ENCODE assay signal across 3 cellular contexts in the genomic region with DNA sequence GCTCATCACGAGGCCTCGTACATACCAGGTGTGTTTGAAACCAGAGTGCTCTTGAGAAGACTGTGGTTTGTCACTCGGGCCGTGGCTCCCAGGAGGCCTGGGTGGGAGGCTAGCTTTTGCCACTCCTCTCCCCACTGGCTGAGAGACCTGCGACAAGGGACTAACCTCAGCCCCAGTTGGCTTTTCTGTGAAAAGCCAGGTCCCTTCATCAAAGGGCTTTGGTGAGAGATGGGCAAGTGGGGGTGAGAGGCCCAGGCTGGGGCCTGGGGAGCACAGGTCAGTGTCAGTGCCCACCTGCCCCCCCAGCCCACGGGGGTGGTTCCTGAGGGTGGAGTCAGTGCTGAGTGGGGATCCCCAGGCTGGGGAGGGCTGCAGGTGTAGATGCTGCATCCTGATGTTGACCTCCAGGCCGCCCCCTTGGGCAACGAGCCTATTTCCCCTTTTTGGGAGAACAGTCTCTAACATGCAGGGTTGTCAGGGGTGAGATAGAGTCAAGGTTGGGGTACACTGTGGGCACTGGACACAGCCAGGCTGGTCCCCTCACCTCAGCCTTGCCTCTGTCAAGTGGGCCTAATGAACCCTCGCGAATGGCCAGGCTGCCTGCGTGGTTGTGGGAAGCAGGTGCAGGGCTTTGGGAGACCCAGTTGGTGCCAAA.
TF ChIP-seq lines count a peak whose summit lies in the region.

No MANE protein-coding gene starts in this region.

TF ChIP-seq in SK-N-SH, 30 proteins besides CTCF, POLR2A, EP300 and RAD21:
- TF ChIP-seq RCOR1 (IDR thresholded peaks at IDR 0.05; ENCODE audit: low read length): no peak

TF ChIP-seq in SK-N-SH treated with all-trans-retinoic acid at 6 μM for 48 hours, 23 proteins besides CTCF, POLR2A, EP300 and RAD21 (continues in another document):
- no peak for TF ChIP-seq ZNF8 (CRISPR knock-in tag; IDR thresholded peaks at IDR 0.05)
- no peak for TF ChIP-seq SNAI2 (CRISPR knock-in tag; IDR thresholded peaks at IDR 0.05)
- TF ChIP-seq PPARA (CRISPR knock-in tag; IDR thresholded peaks at IDR 0.05; ENCODE audit: borderline replicate concordance): no peak
- TF ChIP-seq, protein P1, sequence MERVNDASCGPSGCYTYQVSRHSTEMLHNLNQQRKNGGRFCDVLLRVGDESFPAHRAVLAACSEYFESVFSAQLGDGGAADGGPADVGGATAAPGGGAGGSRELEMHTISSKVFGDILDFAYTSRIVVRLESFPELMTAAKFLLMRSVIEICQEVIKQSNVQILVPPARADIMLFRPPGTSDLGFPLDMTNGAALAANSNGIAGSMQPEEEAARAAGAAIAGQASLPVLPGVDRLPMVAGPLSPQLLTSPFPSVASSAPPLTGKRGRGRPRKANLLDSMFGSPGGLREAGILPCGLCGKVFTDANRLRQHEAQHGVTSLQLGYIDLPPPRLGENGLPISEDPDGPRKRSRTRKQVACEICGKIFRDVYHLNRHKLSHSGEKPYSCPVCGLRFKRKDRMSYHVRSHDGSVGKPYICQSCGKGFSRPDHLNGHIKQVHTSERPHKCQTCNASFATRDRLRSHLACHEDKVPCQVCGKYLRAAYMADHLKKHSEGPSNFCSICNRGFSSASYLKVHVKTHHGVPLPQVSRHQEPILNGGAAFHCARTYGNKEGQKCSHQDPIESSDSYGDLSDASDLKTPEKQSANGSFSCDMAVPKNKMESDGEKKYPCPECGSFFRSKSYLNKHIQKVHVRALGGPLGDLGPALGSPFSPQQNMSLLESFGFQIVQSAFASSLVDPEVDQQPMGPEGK (CRISPR knock-in tag; IDR thresholded peaks at IDR 0.05; ENCODE audit: borderline replicate concordance): no peak
- no peak for TF ChIP-seq ISL1 (CRISPR knock-in tag; IDR thresholded peaks at IDR 0.05)
- no peak for TF ChIP-seq ESRRG (CRISPR knock-in tag; IDR thresholded peaks at IDR 0.05)
- no peak for TF ChIP-seq ZNF70 (CRISPR knock-in tag; IDR thresholded peaks at IDR 0.05)
- TF ChIP-seq, protein P2, sequence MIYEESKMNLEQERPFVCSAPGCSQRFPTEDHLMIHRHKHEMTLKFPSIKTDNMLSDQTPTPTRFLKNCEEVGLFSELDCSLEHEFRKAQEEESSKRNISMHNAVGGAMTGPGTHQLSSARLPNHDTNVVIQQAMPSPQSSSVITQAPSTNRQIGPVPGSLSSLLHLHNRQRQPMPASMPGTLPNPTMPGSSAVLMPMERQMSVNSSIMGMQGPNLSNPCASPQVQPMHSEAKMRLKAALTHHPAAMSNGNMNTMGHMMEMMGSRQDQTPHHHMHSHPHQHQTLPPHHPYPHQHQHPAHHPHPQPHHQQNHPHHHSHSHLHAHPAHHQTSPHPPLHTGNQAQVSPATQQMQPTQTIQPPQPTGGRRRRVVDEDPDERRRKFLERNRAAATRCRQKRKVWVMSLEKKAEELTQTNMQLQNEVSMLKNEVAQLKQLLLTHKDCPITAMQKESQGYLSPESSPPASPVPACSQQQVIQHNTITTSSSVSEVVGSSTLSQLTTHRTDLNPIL (CRISPR knock-in tag; IDR thresholded peaks at IDR 0.05; ENCODE audit: low read depth): no peak
- no peak for TF ChIP-seq CSDC2 (CRISPR knock-in tag; IDR thresholded peaks at IDR 0.05)
- TF ChIP-seq, protein P3, sequence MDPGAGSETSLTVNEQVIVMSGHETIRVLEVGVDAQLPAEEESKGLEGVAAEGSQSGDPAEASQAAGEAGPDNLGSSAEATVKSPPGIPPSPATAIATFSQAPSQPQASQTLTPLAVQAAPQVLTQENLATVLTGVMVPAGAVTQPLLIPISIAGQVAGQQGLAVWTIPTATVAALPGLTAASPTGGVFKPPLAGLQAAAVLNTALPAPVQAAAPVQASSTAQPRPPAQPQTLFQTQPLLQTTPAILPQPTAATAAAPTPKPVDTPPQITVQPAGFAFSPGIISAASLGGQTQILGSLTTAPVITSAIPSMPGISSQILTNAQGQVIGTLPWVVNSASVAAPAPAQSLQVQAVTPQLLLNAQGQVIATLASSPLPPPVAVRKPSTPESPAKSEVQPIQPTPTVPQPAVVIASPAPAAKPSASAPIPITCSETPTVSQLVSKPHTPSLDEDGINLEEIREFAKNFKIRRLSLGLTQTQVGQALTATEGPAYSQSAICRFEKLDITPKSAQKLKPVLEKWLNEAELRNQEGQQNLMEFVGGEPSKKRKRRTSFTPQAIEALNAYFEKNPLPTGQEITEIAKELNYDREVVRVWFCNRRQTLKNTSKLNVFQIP (CRISPR knock-in tag; IDR thresholded peaks at IDR 0.05; ENCODE audit: borderline replicate concordance, low read depth): no peak
- TF ChIP-seq, protein P4, sequence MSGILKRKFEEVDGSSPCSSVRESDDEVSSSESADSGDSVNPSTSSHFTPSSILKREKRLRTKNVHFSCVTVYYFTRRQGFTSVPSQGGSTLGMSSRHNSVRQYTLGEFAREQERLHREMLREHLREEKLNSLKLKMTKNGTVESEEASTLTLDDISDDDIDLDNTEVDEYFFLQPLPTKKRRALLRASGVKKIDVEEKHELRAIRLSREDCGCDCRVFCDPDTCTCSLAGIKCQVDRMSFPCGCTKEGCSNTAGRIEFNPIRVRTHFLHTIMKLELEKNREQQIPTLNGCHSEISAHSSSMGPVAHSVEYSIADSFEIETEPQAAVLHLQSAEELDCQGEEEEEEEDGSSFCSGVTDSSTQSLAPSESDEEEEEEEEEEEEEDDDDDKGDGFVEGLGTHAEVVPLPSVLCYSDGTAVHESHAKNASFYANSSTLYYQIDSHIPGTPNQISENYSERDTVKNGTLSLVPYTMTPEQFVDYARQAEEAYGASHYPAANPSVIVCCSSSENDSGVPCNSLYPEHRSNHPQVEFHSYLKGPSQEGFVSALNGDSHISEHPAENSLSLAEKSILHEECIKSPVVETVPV (CRISPR knock-in tag; IDR thresholded peaks at IDR 0.05): no peak
- TF ChIP-seq, protein P5, sequence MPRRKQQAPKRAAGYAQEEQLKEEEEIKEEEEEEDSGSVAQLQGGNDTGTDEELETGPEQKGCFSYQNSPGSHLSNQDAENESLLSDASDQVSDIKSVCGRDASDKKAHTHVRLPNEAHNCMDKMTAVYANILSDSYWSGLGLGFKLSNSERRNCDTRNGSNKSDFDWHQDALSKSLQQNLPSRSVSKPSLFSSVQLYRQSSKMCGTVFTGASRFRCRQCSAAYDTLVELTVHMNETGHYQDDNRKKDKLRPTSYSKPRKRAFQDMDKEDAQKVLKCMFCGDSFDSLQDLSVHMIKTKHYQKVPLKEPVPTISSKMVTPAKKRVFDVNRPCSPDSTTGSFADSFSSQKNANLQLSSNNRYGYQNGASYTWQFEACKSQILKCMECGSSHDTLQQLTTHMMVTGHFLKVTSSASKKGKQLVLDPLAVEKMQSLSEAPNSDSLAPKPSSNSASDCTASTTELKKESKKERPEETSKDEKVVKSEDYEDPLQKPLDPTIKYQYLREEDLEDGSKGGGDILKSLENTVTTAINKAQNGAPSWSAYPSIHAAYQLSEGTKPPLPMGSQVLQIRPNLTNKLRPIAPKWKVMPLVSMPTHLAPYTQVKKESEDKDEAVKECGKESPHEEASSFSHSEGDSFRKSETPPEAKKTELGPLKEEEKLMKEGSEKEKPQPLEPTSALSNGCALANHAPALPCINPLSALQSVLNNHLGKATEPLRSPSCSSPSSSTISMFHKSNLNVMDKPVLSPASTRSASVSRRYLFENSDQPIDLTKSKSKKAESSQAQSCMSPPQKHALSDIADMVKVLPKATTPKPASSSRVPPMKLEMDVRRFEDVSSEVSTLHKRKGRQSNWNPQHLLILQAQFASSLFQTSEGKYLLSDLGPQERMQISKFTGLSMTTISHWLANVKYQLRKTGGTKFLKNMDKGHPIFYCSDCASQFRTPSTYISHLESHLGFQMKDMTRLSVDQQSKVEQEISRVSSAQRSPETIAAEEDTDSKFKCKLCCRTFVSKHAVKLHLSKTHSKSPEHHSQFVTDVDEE (CRISPR knock-in tag; IDR thresholded peaks at IDR 0.05): no peak
- no peak for TF ChIP-seq ZFP3 (CRISPR knock-in tag; IDR thresholded peaks at IDR 0.05)
- TF ChIP-seq OSR1 (CRISPR knock-in tag; IDR thresholded peaks at IDR 0.05): no peak
- TF ChIP-seq RARB (CRISPR knock-in tag; IDR thresholded peaks at IDR 0.05): no peak
- no peak for TF ChIP-seq GLIS3 (CRISPR knock-in tag; IDR thresholded peaks at IDR 0.05)
- no peak for TF ChIP-seq ZNF565 (CRISPR knock-in tag; conservative IDR thresholded peaks at IDR 0.05; ENCODE audit: low read depth)

TF ChIP-seq in HepG2, 621 proteins besides CTCF, POLR2A, EP300 and RAD21:
- no peak for TF ChIP-seq ZNF501 (CRISPR knock-in tag; IDR thresholded peaks at IDR 0.05)
- TF ChIP-seq POLR2G (IDR thresholded peaks at IDR 0.05; ENCODE audit: low read depth, low read length): peak; percentile 29; the same call in 1 of the 2 replicates
- no peak for TF ChIP-seq ARID2 (CRISPR knock-in tag; IDR thresholded peaks at IDR 0.05; ENCODE audit: borderline replicate concordance)
- TF ChIP-seq, protein P6, sequence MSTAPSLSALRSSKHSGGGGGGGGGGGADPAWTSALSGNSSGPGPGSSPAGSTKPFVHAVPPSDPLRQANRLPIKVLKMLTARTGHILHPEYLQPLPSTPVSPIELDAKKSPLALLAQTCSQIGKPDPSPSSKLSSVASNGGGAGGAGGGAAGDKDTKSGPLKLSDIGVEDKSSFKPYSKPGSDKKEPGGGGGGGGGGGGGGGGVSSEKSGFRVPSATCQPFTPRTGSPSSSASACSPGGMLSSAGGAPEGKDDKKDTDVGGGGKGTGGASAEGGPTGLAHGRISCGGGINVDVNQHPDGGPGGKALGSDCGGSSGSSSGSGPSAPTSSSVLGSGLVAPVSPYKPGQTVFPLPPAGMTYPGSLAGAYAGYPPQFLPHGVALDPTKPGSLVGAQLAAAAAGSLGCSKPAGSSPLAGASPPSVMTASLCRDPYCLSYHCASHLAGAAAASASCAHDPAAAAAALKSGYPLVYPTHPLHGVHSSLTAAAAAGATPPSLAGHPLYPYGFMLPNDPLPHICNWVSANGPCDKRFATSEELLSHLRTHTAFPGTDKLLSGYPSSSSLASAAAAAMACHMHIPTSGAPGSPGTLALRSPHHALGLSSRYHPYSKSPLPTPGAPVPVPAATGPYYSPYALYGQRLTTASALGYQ (CRISPR knock-in tag; IDR thresholded peaks at IDR 0.05): no peak
- TF ChIP-seq ZBTB38 (CRISPR knock-in tag; IDR thresholded peaks at IDR 0.05): no peak
- TF ChIP-seq AGO2 (optimal IDR thresholded peaks at IDR 0.05; ENCODE audit: low read depth, low read length): peak; percentile 34
- no peak for TF ChIP-seq ZNF10 (CRISPR knock-in tag; IDR thresholded peaks at IDR 0.05; ENCODE audit: borderline replicate concordance, low read depth)
- no peak for TF ChIP-seq ZNF17 (CRISPR knock-in tag; IDR thresholded peaks at IDR 0.05)
- TF ChIP-seq, protein P7, sequence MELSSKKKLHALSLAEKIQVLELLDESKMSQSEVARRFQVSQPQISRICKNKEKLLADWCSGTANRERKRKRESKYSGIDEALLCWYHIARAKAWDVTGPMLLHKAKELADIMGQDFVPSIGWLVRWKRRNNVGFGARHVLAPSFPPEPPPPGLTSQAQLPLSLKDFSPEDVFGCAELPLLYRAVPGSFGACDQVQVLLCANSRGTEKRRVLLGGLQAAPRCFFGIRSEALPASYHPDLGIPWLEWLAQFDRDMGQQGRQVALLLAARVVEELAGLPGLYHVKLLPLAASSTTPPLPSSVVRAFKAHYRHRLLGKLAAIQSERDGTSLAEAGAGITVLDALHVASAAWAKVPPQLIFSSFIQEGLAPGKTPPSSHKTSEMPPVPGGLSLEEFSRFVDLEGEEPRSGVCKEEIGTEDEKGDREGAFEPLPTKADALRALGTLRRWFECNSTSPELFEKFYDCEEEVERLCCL (CRISPR knock-in tag; IDR thresholded peaks at IDR 0.05; ENCODE audit: borderline replicate concordance): no peak
- TF ChIP-seq PPARG (CRISPR knock-in tag; conservative IDR thresholded peaks at IDR 0.05): no peak
